9 cellular contexts compared by ENCODE assay signal in genomic region chr16:87570938-87571867, GRCh38. TPM values are rescaled to one million over a fixed set of nuclear protein-coding genes. Genes with fewer than 3 reads are reported as not detected.
DNase-seq lines count a peak whose midpoint lies in the region; ATAC-seq, FAIRE-seq and TF ChIP-seq lines count a peak whose summit lies in the region.
"Had no signal": no experiment of that assay in that cellular context is flagged by ENCODE, and none has a peak within 500 bp of the region (broad histone marks: within the 10 kb centered on the region; RNA-seq: fewer than 3 reads in every experiment).

No MANE protein-coding gene starts in this region.

- H3K27ac ChIP-seq in C4-2B: no peak overlapping the region
- H3K27ac ChIP-seq in testis: peak overlapping the region in 1 of 2 donors; percentile 48
- no peak overlapping the region for H3K27ac ChIP-seq in naive thymus-derived CD4-positive, alpha-beta T cell (ENCODE audit: low read depth, low read length)

- no peaks in the 10 kb centered on the region for H3K4me1 Mint-ChIP-seq in activated T-helper 17 cell treated with anti-CD3 and anti-CD28 coated beads, Interleukin-2, amount 50 U/mL, for 72 hours
- no peaks in the 10 kb centered on the region for H3K4me1 Mint-ChIP-seq in naive thymus-derived CD4-positive, alpha-beta T cell

- no peaks in the 10 kb centered on the region for H3K36me3 ChIP-seq in testis (ENCODE audit: low read depth, missing control alignments)
- H3K36me3 ChIP-seq in naive thymus-derived CD4-positive, alpha-beta T cell (ENCODE audit: control insufficient read depth in 2 of 3, insufficient read depth in 3 of 3, low read length in 3 of 3): no peaks in the 10 kb centered on the region

- TF ChIP-seq POLR2A in testis (IDR thresholded peaks at IDR 0.05) (no peak), GM12891 (IDR thresholded peaks at IDR 0.05; ENCODE audit: low read depth, low read length) (no peak)

- no peaks in the 10 kb centered on the region for H3K36me3 Mint-ChIP-seq in activated T-helper 17 cell treated with anti-CD3 and anti-CD28 coated beads, Interleukin-2, amount 50 U/mL, for 72 hours (ENCODE audit: low read depth)
- no peaks in the 10 kb centered on the region for H3K36me3 Mint-ChIP-seq in naive thymus-derived CD4-positive, alpha-beta T cell

- no peaks in the 10 kb centered on the region for H3K9me3 Mint-ChIP-seq in activated T-helper 17 cell treated with anti-CD3 and anti-CD28 coated beads, Interleukin-2, amount 50 U/mL, for 72 hours
- H3K9me3 Mint-ChIP-seq in naive thymus-derived CD4-positive, alpha-beta T cell: peaks cover 0 to 2% (median 0%) of the 10 kb centered on the region in 11 donors
- H3K9me3 Mint-ChIP-seq: stimulated activated naive CD8-positive, alpha-beta T cell treated with anti-CD3 and anti-CD28 coated beads, Interleukin-15, Interleukin-2, amounts not matched to agents 100 ng/mL and 50 ng/mL, for 24 hours had no signal

- 51 to 61% methylated on average over 24 of the region's 24 CpGs for WGBS in testis, 2 donors

- no peak overlapping the region for H3K4me3 Mint-ChIP-seq in activated T-helper 17 cell treated with anti-CD3 and anti-CD28 coated beads, Interleukin-2, amount 50 U/mL, for 72 hours
- no peak overlapping the region for H3K4me3 Mint-ChIP-seq in naive thymus-derived CD4-positive, alpha-beta T cell
- H3K4me3 Mint-ChIP-seq: stimulated activated naive CD8-positive, alpha-beta T cell treated with anti-CD3 and anti-CD28 coated beads, Interleukin-15, Interleukin-2, amounts not matched to agents 100 ng/mL and 50 ng/mL, for 24 hours had no signal

- no peak for DNase-seq in HFF-Myc (ENCODE audit: extremely low read depth, low read depth)
- peak; percentile 86 for DNase-seq in iPS-NIHi11 (ENCODE audit: low spot score)
- DNase-seq in testis: peak; percentile 76
- no peak for DNase-seq in GM12891 (ENCODE audit: insufficient read length, low spot score)
- no peak for DNase-seq in naive thymus-derived CD4-positive, alpha-beta T cell

- peak; percentile 66 for TF ChIP-seq CTCF in C4-2B (conservative IDR thresholded peaks at IDR 0.05)
- TF ChIP-seq CTCF in HFF-Myc (IDR thresholded peaks at IDR 0.05; ENCODE audit: low read depth, low read length, missing control alignments): peak; percentile 31
- peak; percentile 44 to 48 (median 47) for TF ChIP-seq CTCF in testis (IDR thresholded peaks at IDR 0.05)

- POLR2A ChIA-PET in naive thymus-derived CD4-positive, alpha-beta T cell (lab: Charles Lee): no interaction called here

- H3K4me1 ChIP-seq in testis: peaks cover 13% of the 10 kb centered on the region
- no peaks in the 10 kb centered on the region for H3K4me1 ChIP-seq in naive thymus-derived CD4-positive, alpha-beta T cell (ENCODE audit: control insufficient read depth in 2 of 2, insufficient read depth in 2 of 2, low read length in 2 of 2)

- H3K4me3 ChIP-seq in HFF-Myc (replicated peaks; ENCODE audit: low read depth, low read length): no peak overlapping the region
- H3K4me3 ChIP-seq in testis: no peak overlapping the region
- no peak overlapping the region for H3K4me3 ChIP-seq in naive thymus-derived CD4-positive, alpha-beta T cell (ENCODE audit: low read length)

- H3K27me3 ChIP-seq in testis: no peaks in the 10 kb centered on the region
- no peaks in the 10 kb centered on the region for H3K27me3 ChIP-seq in naive thymus-derived CD4-positive, alpha-beta T cell (ENCODE audit: control insufficient read depth in 2 of 2, insufficient read depth in 2 of 2, low read length in 2 of 2)

- H3K27me3 Mint-ChIP-seq in activated T-helper 17 cell treated with anti-CD3 and anti-CD28 coated beads, Interleukin-2, amount 50 U/mL, for 72 hours: peaks cover 21% of the 10 kb centered on the region
- peaks cover 0 to 15% (median 6%) of the 10 kb centered on the region in 5 donors for H3K27me3 Mint-ChIP-seq in naive thymus-derived CD4-positive, alpha-beta T cell

- CTCF ChIA-PET in naive thymus-derived CD4-positive, alpha-beta T cell (lab: Charles Lee): no interaction called here

- peak; percentile 29 for ATAC-seq in activated T-helper 17 cell treated with anti-CD3 and anti-CD28 coated beads, Interleukin-2, amount 50 U/mL, for 72 hours (replicated peaks)
- ATAC-seq in GM21717 (IDR thresholded peaks at IDR 0.05; ENCODE audit: unreplicated experiment): no peak
- ATAC-seq in naive thymus-derived CD4-positive, alpha-beta T cell: no peak

- H3K27ac Mint-ChIP-seq in activated T-helper 17 cell treated with anti-CD3 and anti-CD28 coated beads, Interleukin-2, amount 50 U/mL, for 72 hours: no peak overlapping the region
- H3K27ac Mint-ChIP-seq in naive thymus-derived CD4-positive, alpha-beta T cell: no peak overlapping the region
- H3K27ac Mint-ChIP-seq: stimulated activated naive CD8-positive, alpha-beta T cell treated with anti-CD3 and anti-CD28 coated beads, Interleukin-15, Interleukin-2, amounts not matched to agents 100 ng/mL and 50 ng/mL, for 24 hours had no signal

- no peaks in the 10 kb centered on the region for H3K9me3 ChIP-seq in testis
- H3K9me3 ChIP-seq in naive thymus-derived CD4-positive, alpha-beta T cell (ENCODE audit: control insufficient read depth in 2 of 3, low read length in 3 of 3): no peaks in the 10 kb centered on the region

- no peak for FAIRE-seq in GM12891 (lab: Jason Lieb, UNC)

- intact Hi-C loops in testis (cut with DNase I; ENCODE audit: low total_unique reads): no loop called here
- intact Hi-C loops in naive thymus-derived CD4-positive, alpha-beta T cell (cut with micrococcal nuclease): no loop called here

TF ChIP-seq in GM12891, 5 proteins besides CTCF, POLR2A, EP300 and RAD21:
- no peak for TF ChIP-seq TAF1 (IDR thresholded peaks at IDR 0.05; ENCODE audit: low read depth, low read length)
- TF ChIP-seq POU2F2 (IDR thresholded peaks at IDR 0.05; ENCODE audit: low read depth, low read length): no peak
- no peak for TF ChIP-seq POLR2AphosphoS5 (IDR thresholded peaks at IDR 0.05; ENCODE audit: low read depth, low read length)
- no peak for TF ChIP-seq PAX5 (IDR thresholded peaks at IDR 0.05; ENCODE audit: insufficient read depth, low read length, severe bottlenecking)
- TF ChIP-seq SPI1 (IDR thresholded peaks at IDR 0.05; ENCODE audit: low read depth, low read length): no peak

RNA-seq across cellular contexts. Expression of gene JPH3, which starts 31.1 kb away (rescaled TPM):
- under 1 TPM in 1 of 2 donors, not detected in 1; 0.09 TPM for total RNA-seq in activated T-helper 17 cell treated with anti-CD3 and anti-CD28 coated beads, Interleukin-2, amount 50 U/mL, for 72 hours
- total RNA-seq in testis: 1 to 10 TPM; 8.3 to 8.7 TPM
- polyA plus RNA-seq in testis (ENCODE audit: insufficient read depth, low read depth, low replicate concordance): 3.2 TPM
- 0.06 TPM for polyA plus RNA-seq in GM12891 (2012; ENCODE audit: low read depth, missing spikeins)
- total RNA-seq in naive thymus-derived CD4-positive, alpha-beta T cell: not detected
- not detected for polyA plus RNA-seq in naive thymus-derived CD4-positive, alpha-beta T cell

Comparison
In these comparisons a context has a peak if more than half of its experiments do, and no peak if none do; other contexts are left out.
1. DNase-seq: peak in iPS-NIHi11 (single experiment) and testis (single experiment); none in HFF-Myc (single experiment), GM12891 (single experiment) and naive thymus-derived CD4-positive, alpha-beta T cell (0 of 9).
2. RNA of gene JPH3, which starts 31.1 kb away (total RNA-seq): 8.3 to 8.7 TPM in testis; 0.09 TPM in activated T-helper 17 cell treated with anti-CD3 and anti-CD28 coated beads, Interleukin-2, amount 50 U/mL, for 72 hours and not detected in naive thymus-derived CD4-positive, alpha-beta T cell; every median in the first group is over 4 times any median in the second.
3. Peak in every context shown above with its lines, with median percentiles within 50 percentile points of each other: CTCF ChIP-seq.